In genomic region chr22:29193063-29193462, GRCh38 we compare ENCODE assay signal across 8 cellular contexts. TPM values are rescaled to one million over a fixed set of nuclear protein-coding genes. Genes with fewer than 3 reads are reported as not detected.
DNase-seq lines count a peak whose midpoint lies in the region; FAIRE-seq and TF ChIP-seq lines count a peak whose summit lies in the region.
"Not testable (repeated sequence)": the region's sequence is repeated elsewhere in the genome, so short reads cannot be mapped to it uniquely, and the experiment has no call there.
"Had no signal": no experiment of that assay in that cellular context is flagged by ENCODE, and none has a peak within 500 bp of the region (broad histone marks: within the 10 kb centered on the region; RNA-seq: fewer than 3 reads in every experiment).

No MANE protein-coding gene starts in this region.

- H3K27me3 Mint-ChIP-seq in nephron progenitor cell (ENCODE audit: low read depth, poor library complexity) = not testable (repeated sequence)

- not testable (repeated sequence) for H3K36me3 Mint-ChIP-seq in nephron progenitor cell (ENCODE audit: low read depth)

- FAIRE-seq in kidney (lab: Jason Lieb, UNC) = not testable (repeated sequence)

- H3K4me1 ChIP-seq in kidney (ENCODE audit: control insufficient read depth in 1 of 2, insufficient read depth in 1 of 2, low read depth in 1 of 2, low read length in 2 of 2) = not testable (repeated sequence)

- not testable (repeated sequence) for H3K36me3 ChIP-seq in kidney (ENCODE audit: control insufficient read depth in 1 of 2, insufficient read depth in 2 of 2, low read length in 2 of 2)

- intact Hi-C loops in kidney (cut with DNase I); posterior vena cava (cut with DNase I): not testable (repeated sequence)

- H3K9ac ChIP-seq in kidney (ENCODE audit: low read length in 2 of 2) = not testable (repeated sequence)

- peak overlapping the region; percentile 59 for H3K27ac Mint-ChIP-seq in nephron progenitor cell

- TF ChIP-seq CTCF in kidney (IDR thresholded peaks at IDR 0.05; ENCODE audit: borderline replicate concordance, extremely low read depth, insufficient read depth); nephron progenitor cell (IDR thresholded peaks at IDR 0.05): not testable (repeated sequence)

- peaks cover 39% of the 10 kb centered on the region for H3K4me1 Mint-ChIP-seq in nephron progenitor cell

- not testable (repeated sequence) for H3K4me3 ChIP-seq in kidney (ENCODE audit: low read length in 2 of 2)

- H3K4me3 Mint-ChIP-seq in nephron progenitor cell = not testable (repeated sequence)

- not testable (repeated sequence) for H3K9me3 ChIP-seq in kidney (ENCODE audit: control insufficient read depth in 1 of 2, low read length in 2 of 2)

- DNase-seq in ecto neural progenitor cell (ENCODE audit: low spot score) (peak; percentile 37), kidney (peak; percentile 35), posterior vena cava (ENCODE audit: low spot score) (peak; percentile 58)
- not testable (repeated sequence) for DNase-seq in nephron progenitor cell

- H3K27ac ChIP-seq in kidney (ENCODE audit: low read depth in 2 of 2, low read length in 2 of 2) = not testable (repeated sequence)

- H3K9me3 Mint-ChIP-seq in nephron progenitor cell = not testable (repeated sequence)

RNA-seq across cellular contexts. Expression of gene EMID1, which starts 12.6 kb away (rescaled TPM):
- 9.6 TPM for total RNA-seq in kidney
- polyA plus RNA-seq in kidney (ENCODE audit: insufficient read depth, low read depth, low replicate concordance) = 25.5 TPM
- total RNA-seq in posterior vena cava = 1 to 10 TPM; 1.4 to 2.4 TPM
- total RNA-seq: A673; CD4-positive, alpha-beta memory T cell; CD8-positive, alpha-beta memory T cell had no signal
- polyA plus RNA-seq: CD14-positive monocyte had no signal
